Comparison of ENCODE assay signal across 12 cellular contexts in the genomic region with DNA sequence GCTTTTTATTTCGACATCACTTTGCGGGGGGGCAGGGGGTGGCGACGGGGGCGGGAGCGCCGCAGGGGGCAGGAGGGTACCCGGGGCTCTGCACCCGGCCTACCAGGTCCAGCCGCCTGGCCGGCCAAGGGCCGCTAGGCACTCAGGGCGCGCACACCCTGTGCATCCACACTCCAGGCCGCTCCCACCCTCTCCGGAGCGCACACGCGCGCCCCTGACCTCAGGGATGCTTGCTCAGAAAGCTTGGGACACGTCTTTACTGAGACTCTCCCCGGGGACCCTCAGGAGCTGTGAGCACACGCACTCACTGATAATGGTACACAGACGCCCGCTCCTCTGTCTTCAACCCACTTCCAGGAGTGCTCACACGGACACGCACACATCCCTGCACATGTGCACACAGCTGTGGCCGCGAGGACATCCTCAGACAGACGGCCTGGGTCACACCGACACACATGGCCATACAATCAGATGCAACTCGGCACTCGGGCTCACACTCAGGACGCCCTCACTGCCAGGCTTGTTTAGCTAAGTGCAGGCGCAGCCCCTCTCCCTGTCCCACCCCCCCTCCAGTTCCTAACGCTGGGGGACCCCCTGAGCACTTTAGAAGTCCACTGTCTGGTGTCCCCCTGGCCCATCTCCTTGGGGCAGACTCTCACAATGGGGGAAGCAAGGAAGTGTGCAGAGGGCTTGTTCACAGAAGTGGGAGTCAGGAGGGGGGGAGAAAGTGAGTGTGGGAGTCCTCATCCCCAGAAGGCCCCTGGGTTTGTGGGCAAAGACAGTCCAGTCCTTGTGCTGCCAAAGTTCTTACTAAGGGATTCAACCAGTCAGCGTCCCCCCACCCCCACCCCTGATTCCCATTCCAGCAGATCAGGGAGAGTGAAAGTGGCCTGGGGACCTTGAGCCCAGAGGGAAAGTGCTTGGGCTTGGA. TPM values are rescaled to one million over a fixed set of nuclear protein-coding genes. Genes with fewer than 3 reads are reported as not detected.
DNase-seq lines count a peak whose midpoint lies in the region; ATAC-seq, FAIRE-seq and TF ChIP-seq lines count a peak whose summit lies in the region.
"Had no signal": no experiment of that assay in that cellular context is flagged by ENCODE, and none has a peak within 500 bp of the region (broad histone marks: within the 10 kb centered on the region; RNA-seq: fewer than 3 reads in every experiment).

No MANE protein-coding gene starts in this region.

- H3K4me3 ChIP-seq in mesodermal cell (ENCODE audit: extremely low read depth, insufficient read depth, low read length, poor library complexity, severe bottlenecking) = peak overlapping the region; percentile 90
- peak overlapping the region; percentile 35 for H3K4me3 ChIP-seq in thymus (ENCODE audit: low read length)
- H3K4me3 ChIP-seq: SJCRH30 had no signal

- ATAC-seq in activated T-cell treated with anti-CD3 and anti-CD28 coated beads, Interleukin-2, amount 50 U/mL, for 72 hours (replicated peaks in 1 of 2) = no peak
- ATAC-seq in HG02678 (IDR thresholded peaks at IDR 0.05; ENCODE audit: unreplicated experiment) = no peak

- no peaks in the 10 kb centered on the region for H3K36me3 Mint-ChIP-seq in activated T-cell treated with anti-CD3 and anti-CD28 coated beads, Interleukin-2, amount 50 U/mL, for 24 hours (ENCODE audit: low read depth)
- H3K36me3 Mint-ChIP-seq in activated T-cell treated with anti-CD3 and anti-CD28 coated beads, Interleukin-2, amount 50 U/mL, for 72 hours (ENCODE audit: insufficient read depth in 2 of 2) = peaks cover 0 to 1% of the 10 kb centered on the region in 2 donors
- no peaks in the 10 kb centered on the region for H3K36me3 Mint-ChIP-seq in activated T-helper 2 cell treated with anti-CD3 and anti-CD28 coated beads, Interferon-gamma antibody, Interleukin-2, Interleukin-4, amounts not matched to agents 10 μg/mL and 5 μg/mL and 100 μg/mL, durations not matched to agents 14 hours and 24 hours and 36 hours (ENCODE audit: low read depth)

- H3K4me1 ChIP-seq in mesodermal cell (ENCODE audit: control insufficient read depth, insufficient read depth, low read length, poor library complexity, severe bottlenecking) (peaks cover 35% of the 10 kb centered on the region), thymus (ENCODE audit: control insufficient read depth, insufficient read depth, low read length) (peaks cover 11% of the 10 kb centered on the region)
- H3K4me1 ChIP-seq: SJCRH30 had no signal

- no peak overlapping the region for H3K27ac ChIP-seq in mesodermal cell (ENCODE audit: low read depth, low read length, severe bottlenecking)
- no peak overlapping the region for H3K27ac ChIP-seq in thymus (ENCODE audit: low read depth)
- H3K27ac ChIP-seq: SJCRH30 had no signal

- TF ChIP-seq POLR2A in GM12892 (IDR thresholded peaks at IDR 0.05; ENCODE audit: low read depth, low read length) = no peak

- no peak overlapping the region for H3K27ac Mint-ChIP-seq in activated T-cell treated with anti-CD3 and anti-CD28 coated beads, Interleukin-2, amount 50 U/mL, for 24 hours
- H3K27ac Mint-ChIP-seq in activated T-cell treated with anti-CD3 and anti-CD28 coated beads, Interleukin-2, amount 50 U/mL, for 72 hours = no peak overlapping the region
- peak overlapping the region; percentile 35 for H3K27ac Mint-ChIP-seq in activated T-helper 2 cell treated with anti-CD3 and anti-CD28 coated beads, Interferon-gamma antibody, Interleukin-2, Interleukin-4, amounts not matched to agents 10 μg/mL and 5 μg/mL and 100 μg/mL, durations not matched to agents 14 hours and 24 hours and 36 hours

- H3K4me1 Mint-ChIP-seq in activated T-cell treated with anti-CD3 and anti-CD28 coated beads, Interleukin-2, amount 50 U/mL, for 24 hours (ENCODE audit: low read depth) = peaks cover 35% of the 10 kb centered on the region
- peaks cover 20% of the 10 kb centered on the region for H3K4me1 Mint-ChIP-seq in activated T-cell treated with anti-CD3 and anti-CD28 coated beads, Interleukin-2, amount 50 U/mL, for 72 hours (ENCODE audit: low read depth)
- peaks cover 16% of the 10 kb centered on the region for H3K4me1 Mint-ChIP-seq in activated T-helper 2 cell treated with anti-CD3 and anti-CD28 coated beads, Interferon-gamma antibody, Interleukin-2, Interleukin-4, amounts not matched to agents 10 μg/mL and 5 μg/mL and 100 μg/mL, durations not matched to agents 14 hours and 24 hours and 36 hours (ENCODE audit: low read depth)

- FAIRE-seq in GM12892 (lab: Jason Lieb, UNC) = no peak
- FAIRE-seq: astrocyte had no signal

- intact Hi-C loops in activated T-helper 2 cell treated with anti-CD3 and anti-CD28 coated beads, Interferon-gamma antibody, Interleukin-2, Interleukin-4, amounts not matched to agents 10 μg/mL and 5 μg/mL and 100 μg/mL, durations not matched to agents 14 hours and 24 hours and 36 hours (cut with micrococcal nuclease) = loop anchor here (5.0 to 10.0 kb wide), 2 partner anchors 111 to 1479 kb away; partner anchors contain the start of gene TRH

- peak; percentile 34 for DNase-seq in activated T-cell treated with anti-CD3 and anti-CD28 coated beads, Interleukin-2, amount 50 U/mL, for 24 hours
- DNase-seq in activated T-cell treated with anti-CD3 and anti-CD28 coated beads, Interleukin-2, amount 50 U/mL, for 72 hours = no peak
- no peak for DNase-seq in activated T-helper 2 cell treated with anti-CD3 and anti-CD28 coated beads, Interferon-gamma antibody, Interleukin-2, Interleukin-4, amounts not matched to agents 10 μg/mL and 5 μg/mL and 100 μg/mL, durations not matched to agents 14 hours and 24 hours and 36 hours (ENCODE audit: low spot score)
- DNase-seq in GM12892 (ENCODE audit: insufficient read length) (no peak), NCI-H1694 treated with DMSO at 0.1 percent for 48 hours (lab: John Stamatoyannopoulos, UW) (no peak)
- DNase-seq: AML-193, NCI-H524 treated with DMSO at 0.1 percent for 48 hours, SJCRH30 had no signal

- H3K27me3 ChIP-seq in thymus (ENCODE audit: control insufficient read depth, insufficient read depth) = peaks cover 87% of the 10 kb centered on the region

- H3K9me3 ChIP-seq in mesodermal cell (ENCODE audit: control insufficient read depth, low read length) = no peaks in the 10 kb centered on the region
- H3K9me3 ChIP-seq in thymus (ENCODE audit: control insufficient read depth) = peaks cover 3% of the 10 kb centered on the region
- H3K9me3 ChIP-seq: SJCRH30 had no signal

- H3K9me3 Mint-ChIP-seq in activated T-cell treated with anti-CD3 and anti-CD28 coated beads, Interleukin-2, amount 50 U/mL, for 24 hours = no peaks in the 10 kb centered on the region
- H3K9me3 Mint-ChIP-seq in activated T-cell treated with anti-CD3 and anti-CD28 coated beads, Interleukin-2, amount 50 U/mL, for 72 hours = no peaks in the 10 kb centered on the region
- no peaks in the 10 kb centered on the region for H3K9me3 Mint-ChIP-seq in activated T-helper 2 cell treated with anti-CD3 and anti-CD28 coated beads, Interferon-gamma antibody, Interleukin-2, Interleukin-4, amounts not matched to agents 10 μg/mL and 5 μg/mL and 100 μg/mL, durations not matched to agents 14 hours and 24 hours and 36 hours

- 10% methylated on average over 25 to 35 of the region's 37 CpGs for WGBS in mesodermal cell (ENCODE audit: insufficient coverage in 2 of 2), 2 experiments
- WGBS in thymus = 21% methylated on average over 37 of the region's 37 CpGs

- peaks cover 84% of the 10 kb centered on the region for H3K27me3 Mint-ChIP-seq in activated T-cell treated with anti-CD3 and anti-CD28 coated beads, Interleukin-2, amount 50 U/mL, for 24 hours
- H3K27me3 Mint-ChIP-seq in activated T-cell treated with anti-CD3 and anti-CD28 coated beads, Interleukin-2, amount 50 U/mL, for 72 hours (ENCODE audit: low read depth) = peaks cover 59% of the 10 kb centered on the region
- peaks cover 61% of the 10 kb centered on the region for H3K27me3 Mint-ChIP-seq in activated T-helper 2 cell treated with anti-CD3 and anti-CD28 coated beads, Interferon-gamma antibody, Interleukin-2, Interleukin-4, amounts not matched to agents 10 μg/mL and 5 μg/mL and 100 μg/mL, durations not matched to agents 14 hours and 24 hours and 36 hours (ENCODE audit: low read depth)

- H3K4me3 Mint-ChIP-seq in activated T-cell treated with anti-CD3 and anti-CD28 coated beads, Interleukin-2, amount 50 U/mL, for 24 hours = no peak overlapping the region
- peak overlapping the region in 1 of 2 donors; percentile 39 for H3K4me3 Mint-ChIP-seq in activated T-cell treated with anti-CD3 and anti-CD28 coated beads, Interleukin-2, amount 50 U/mL, for 72 hours
- H3K4me3 Mint-ChIP-seq in activated T-helper 2 cell treated with anti-CD3 and anti-CD28 coated beads, Interferon-gamma antibody, Interleukin-2, Interleukin-4, amounts not matched to agents 10 μg/mL and 5 μg/mL and 100 μg/mL, durations not matched to agents 14 hours and 24 hours and 36 hours (ENCODE audit: low read depth) = no peak overlapping the region

- H3K36me3 ChIP-seq in mesodermal cell (ENCODE audit: control insufficient read depth, insufficient read depth, low read length) = peaks cover 7% of the 10 kb centered on the region
- H3K36me3 ChIP-seq in thymus (ENCODE audit: control insufficient read depth, insufficient read depth) = no peaks in the 10 kb centered on the region
- H3K36me3 ChIP-seq: SJCRH30 had no signal

RNA-seq across cellular contexts. Expression of gene GATA2, which starts 0.5 kb away (rescaled TPM):
- total RNA-seq in activated T-cell treated with anti-CD3 and anti-CD28 coated beads, Interleukin-2, amount 50 U/mL, for 72 hours = 1 to 10 TPM; 2.9 to 4.1 TPM
- total RNA-seq in activated T-helper 2 cell treated with anti-CD3 and anti-CD28 coated beads, Interferon-gamma antibody, Interleukin-2, Interleukin-4, amounts not matched to agents 10 μg/mL and 5 μg/mL and 100 μg/mL, durations not matched to agents 14 hours and 24 hours and 36 hours = 0.09 and 0.28 TPM in 2 replicates
- 66.4 TPM for polyA plus RNA-seq in mesodermal cell (2013, experiment 1 of 2)
- 59.3 TPM for polyA plus RNA-seq in mesodermal cell (2013, experiment 2 of 2)
- 5.1 TPM for polyA plus RNA-seq in thymus
- polyA plus RNA-seq in GM12892 (2012; ENCODE audit: missing spikeins) = 0.17 TPM

RNA-seq across cellular contexts. Expression of gene DNAJB8, which starts 26.8 kb away (rescaled TPM):
- not detected for total RNA-seq in activated T-cell treated with anti-CD3 and anti-CD28 coated beads, Interleukin-2, amount 50 U/mL, for 72 hours
- total RNA-seq in activated T-helper 2 cell treated with anti-CD3 and anti-CD28 coated beads, Interferon-gamma antibody, Interleukin-2, Interleukin-4, amounts not matched to agents 10 μg/mL and 5 μg/mL and 100 μg/mL, durations not matched to agents 14 hours and 24 hours and 36 hours = not detected in 2 replicates
- not detected for polyA plus RNA-seq in mesodermal cell (2013, experiment 1 of 2)
- polyA plus RNA-seq in mesodermal cell (2013, experiment 2 of 2) = not detected
- not detected for polyA plus RNA-seq in thymus
- not detected for polyA plus RNA-seq in GM12892 (2012; ENCODE audit: missing spikeins)
- total RNA-seq: astrocyte, SJCRH30 had no signal
